In genomic region chr5:93583525-93583798, GRCh38 we compare ENCODE assay signal across 9 cellular contexts. TPM values are rescaled to one million over a fixed set of nuclear protein-coding genes. Genes with fewer than 3 reads are reported as not detected.
DNase-seq lines count a peak whose midpoint lies in the region; ATAC-seq and FAIRE-seq lines count a peak whose summit lies in the region.
"Had no signal": no experiment of that assay in that cellular context is flagged by ENCODE, and none has a peak within 500 bp of the region (broad histone marks: within the 10 kb centered on the region; RNA-seq: fewer than 3 reads in every experiment).

No MANE protein-coding gene starts in this region.

- no peak overlapping the region for H3K9ac ChIP-seq in neuronal stem cell (ENCODE audit: low read depth, low read length, poor library complexity)

- no peak overlapping the region for H2BK12ac ChIP-seq in neuronal stem cell (ENCODE audit: low read length)

- peaks cover 11 to 12% of the 10 kb centered on the region in 2 donors for H3K4me1 ChIP-seq in neuronal stem cell (ENCODE audit: control insufficient read depth in 2 of 2, insufficient read depth in 1 of 2, low read depth in 1 of 2, low read length in 2 of 2)

- peak overlapping the region; percentile 97 to 98 for H3K4me3 ChIP-seq in neuronal stem cell (ENCODE audit: low read length in 2 of 2)

- H3K36me3 Mint-ChIP-seq in dendritic cell treated with granulocyte-macrophage colony-stimulating factor and Interleukin-4, amounts not matched to agents 40 ng/mL and 50 ng/mL, for 4 days (ENCODE audit: low read depth): no peaks in the 10 kb centered on the region

- no peak overlapping the region for H3K4me2 ChIP-seq in neuronal stem cell (ENCODE audit: insufficient read depth, low read length, poor library complexity, severe bottlenecking)

- no peaks in the 10 kb centered on the region for H3K9me3 Mint-ChIP-seq in dendritic cell treated with granulocyte-macrophage colony-stimulating factor and Interleukin-4, amounts not matched to agents 40 ng/mL and 50 ng/mL, for 4 days

- intact Hi-C loops in dendritic cell treated with granulocyte-macrophage colony-stimulating factor and Interleukin-4, amounts not matched to agents 40 ng/mL and 50 ng/mL, for 4 days (cut with micrococcal nuclease): loop anchor here (5.0 kb wide), 1 partner anchor 329 kb away; no protein-coding TSS in a partner anchor
- intact Hi-C loops in left colon (cut with DNase I, micrococcal nuclease): loop anchor here in 1 of 2 donors (10.0 kb wide), 1 partner anchor 331 kb away; no protein-coding TSS in a partner anchor

- no peak overlapping the region for H3K23ac ChIP-seq in neuronal stem cell (ENCODE audit: low read depth, low read length, poor library complexity)

- peak overlapping the region; percentile 96 for H2BK5ac ChIP-seq in neuronal stem cell (ENCODE audit: low read length)

- no CpG with 5 or more reads among the region's 6 CpGs for WGBS in neuronal stem cell (ENCODE audit: extremely low coverage in 2 of 2, insufficient read length in 2 of 2, insufficient replicate concordance in 1 of 2), 2 donors

- no peak overlapping the region for H3K27ac Mint-ChIP-seq in dendritic cell treated with granulocyte-macrophage colony-stimulating factor and Interleukin-4, amounts not matched to agents 40 ng/mL and 50 ng/mL, for 4 days

- peaks cover 0 to 8% (median 4%) of the 10 kb centered on the region in 3 experiments for H3K27me3 ChIP-seq in neuronal stem cell (ENCODE audit: control insufficient read depth in 3 of 3, insufficient read depth in 3 of 3, low read depth in 1 of 3, low read length in 3 of 3)

- no peak overlapping the region for H4K91ac ChIP-seq in neuronal stem cell (ENCODE audit: low read depth, low read length, poor library complexity)

- H3K4me3 Mint-ChIP-seq in dendritic cell treated with granulocyte-macrophage colony-stimulating factor and Interleukin-4, amounts not matched to agents 40 ng/mL and 50 ng/mL, for 4 days: peak overlapping the region; percentile 73

- ATAC-seq in left colon (no peak), GM19395 (IDR thresholded peaks at IDR 0.05; ENCODE audit: unreplicated experiment) (no peak)

- H3K4me1 Mint-ChIP-seq in dendritic cell treated with granulocyte-macrophage colony-stimulating factor and Interleukin-4, amounts not matched to agents 40 ng/mL and 50 ng/mL, for 4 days (ENCODE audit: low read depth): peaks cover 43% of the 10 kb centered on the region

- H4K8ac ChIP-seq in neuronal stem cell (ENCODE audit: low read depth, low read length): no peak overlapping the region

- peaks cover 14% of the 10 kb centered on the region for H3K79me1 ChIP-seq in neuronal stem cell (ENCODE audit: low read depth, low read length)

- H3K18ac ChIP-seq in neuronal stem cell (ENCODE audit: low read length): no peak overlapping the region

- H3K4ac ChIP-seq in neuronal stem cell (ENCODE audit: low read length): no peak overlapping the region

- in situ Hi-C loops in Caki2 (cut with HindIII; ENCODE audit: low pct_unique_long_range_greater_than_20kb, low sequenced_read_pairs): no loop called here
- in situ Hi-C loops in KBM-7 (cut with MboI; ENCODE audit: low pct_unique_long_range_greater_than_20kb, low sequenced_read_pairs): loop anchor here (25.0 kb wide), 2 partner anchors 204 to 329 kb away; no protein-coding TSS in a partner anchor

- H3K9me3 ChIP-seq in neuronal stem cell (replicated peaks in 1 of 2; ENCODE audit: control insufficient read depth in 2 of 2, insufficient read depth in 1 of 2, low read depth in 1 of 2, low read length in 2 of 2): peaks cover 0 to 2% of the 10 kb centered on the region in 2 donors

- peaks cover 26% of the 10 kb centered on the region for H3K27me3 Mint-ChIP-seq in dendritic cell treated with granulocyte-macrophage colony-stimulating factor and Interleukin-4, amounts not matched to agents 40 ng/mL and 50 ng/mL, for 4 days

- no peak overlapping the region for H2AFZ ChIP-seq in neuronal stem cell (ENCODE audit: low read length)

- H3K36me3 ChIP-seq in neuronal stem cell (replicated peaks in 1 of 2; ENCODE audit: control insufficient read depth in 2 of 2, insufficient read depth in 2 of 2, low read length in 2 of 2): peaks cover 6 to 33% of the 10 kb centered on the region in 2 donors

- no peak for FAIRE-seq in urothelium cell line (lab: Jason Lieb, UNC)
- FAIRE-seq: frontal cortex had no signal

- peak overlapping the region; percentile 91 for H3K27ac ChIP-seq in neuronal stem cell (replicated peaks; ENCODE audit: low read length)

- DNase-seq in Caki2 (ENCODE audit: low read depth) (peak; percentile 38), KBM-7 (peak; percentile 39), neuronal stem cell (ENCODE audit: low spot score) (no peak), left colon (no peak), urothelium cell line (ENCODE audit: low spot score) (no peak), pons (ENCODE audit: low spot score) (no peak)

- no peak overlapping the region for H2AK5ac ChIP-seq in neuronal stem cell (ENCODE audit: low read depth, low read length)

- no peak overlapping the region for H2BK120ac ChIP-seq in neuronal stem cell (ENCODE audit: low read depth, low read length)

- H3K14ac ChIP-seq in neuronal stem cell (ENCODE audit: low read length): no peak overlapping the region

- H2BK15ac ChIP-seq in neuronal stem cell (ENCODE audit: low read length): no peak overlapping the region

RNA-seq across cellular contexts. Expression of gene NR2F1, which starts 0.4 kb away (rescaled TPM):
- 0.37 TPM in 1 of 2 replicates, not detected in the other for total RNA-seq in Caki2 (2014; rRNA removed; shearing (Covaris generic); ENCODE audit: low replicate concordance)
- polyA plus RNA-seq in neuronal stem cell (2013, experiment 1 of 2): 63.6 TPM
- polyA plus RNA-seq in neuronal stem cell (2013, experiment 2 of 2): 66.2 TPM
- 1 to 10 TPM; 2.7 to 4.9 TPM for total RNA-seq in left colon

RNA-seq across cellular contexts. Expression of gene NR2F1-AS1, which starts 2.4 kb away (rescaled TPM):
- 0.67 TPM in 1 of 2 replicates, not detected in the other for total RNA-seq in Caki2 (2014; rRNA removed; shearing (Covaris generic); ENCODE audit: low replicate concordance)
- 12.0 TPM for polyA plus RNA-seq in neuronal stem cell (2013, experiment 1 of 2)
- 12.9 TPM for polyA plus RNA-seq in neuronal stem cell (2013, experiment 2 of 2)
- 1 to 10 TPM; 2.2 to 3.2 TPM for total RNA-seq in left colon

Comparison
In these comparisons a context has a peak if more than half of its experiments do, and no peak if none do; other contexts are left out.
1. DNase-seq: peak in Caki2 (single experiment) and KBM-7 (single experiment); none in neuronal stem cell (single experiment), left colon (0 of 2), urothelium cell line (single experiment) and pons (single experiment).